Comparison of ENCODE assay signal across 1 cellular context in the genomic region with DNA sequence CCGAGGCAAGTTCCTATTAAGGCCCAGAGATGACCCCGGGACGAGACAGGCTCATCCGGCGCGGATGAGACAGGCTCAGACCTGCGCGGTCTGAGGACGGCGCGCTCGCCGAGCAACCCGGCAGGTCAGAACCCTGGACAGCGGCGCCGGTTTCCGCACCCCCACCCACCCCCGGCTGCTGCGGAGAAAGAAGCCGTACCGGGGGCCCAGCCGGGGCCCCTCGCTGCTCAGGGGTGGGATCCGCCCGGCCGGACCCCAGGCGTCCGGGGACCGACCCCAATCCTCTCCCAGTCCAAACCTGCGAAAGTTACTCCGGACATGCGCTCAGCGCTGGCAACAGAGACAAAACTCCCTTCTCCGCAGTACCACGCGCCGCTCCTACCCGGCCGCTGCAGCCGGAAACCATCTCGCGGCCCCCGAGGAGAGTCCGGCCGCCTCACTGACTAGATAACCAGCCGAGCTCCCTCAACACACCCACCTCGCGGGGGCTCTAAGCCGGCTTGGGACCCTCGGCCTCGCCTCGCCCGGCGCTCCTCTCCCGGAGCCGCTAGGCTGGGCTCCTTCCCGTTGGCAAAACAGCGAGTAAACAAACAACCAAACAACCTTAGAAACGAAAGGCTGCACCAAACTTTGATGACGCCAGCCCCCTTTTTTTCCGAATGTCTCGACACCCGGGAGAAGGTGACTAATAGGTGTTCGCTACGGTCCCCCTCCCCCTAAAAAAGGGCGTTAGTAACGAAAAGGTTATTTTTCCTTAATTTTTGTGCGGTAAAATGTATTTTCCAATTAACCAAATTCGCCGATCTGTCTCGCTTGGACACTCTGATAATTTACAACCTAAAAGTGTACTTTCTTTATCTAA.
TF ChIP-seq lines count a peak whose summit lies in the region.

No MANE protein-coding gene starts in this region.

TF ChIP-seq in K562, 482 proteins besides CTCF, POLR2A, EP300 and RAD21 (continued from another document and continues in another):
- TF ChIP-seq STAT6 (CRISPR knock-in tag; IDR thresholded peaks at IDR 0.05) (no peak), VEZF1 (CRISPR knock-in tag; IDR thresholded peaks at IDR 0.05) (peak; percentile 56; the same call in 1 of the 2 replicates), ZNF507 (tag; conservative IDR thresholded peaks at IDR 0.05) (no peak), ZNF318 (IDR thresholded peaks at IDR 0.05; ENCODE audit: borderline replicate concordance in 1 of 2, low read depth in 1 of 2) (no peak), GTF2F1 (IDR thresholded peaks at IDR 0.05; ENCODE audit: low read depth, low read length) (no peak), MEF2D (tag; conservative IDR thresholded peaks at IDR 0.05; ENCODE audit: low read depth) (no peak), KAT2B (IDR thresholded peaks at IDR 0.05; ENCODE audit: low read depth, low read length) (no peak), FUS (optimal IDR thresholded peaks at IDR 0.05; ENCODE audit: low read depth, low read length) (no peak), NONO (IDR thresholded peaks at IDR 0.05; ENCODE audit: low read depth in 2 of 2, low read length in 1 of 2) (no peak), ZNF830 (CRISPR knock-in tag; IDR thresholded peaks at IDR 0.05) (no peak), ZBTB7A (IDR thresholded peaks at IDR 0.05; ENCODE audit: borderline replicate concordance, control insufficient read depth, low read depth, low read length) (peak; percentile 30; the same call in 1 of the 2 replicates), SIRT6 (IDR thresholded peaks at IDR 0.05; ENCODE audit: low read depth, low read length) (no peak), PYGO2 (tag; IDR thresholded peaks at IDR 0.05) (no peak), PML (IDR thresholded peaks at IDR 0.05; ENCODE audit: low read length) (no peak), TSHZ1 (CRISPR knock-in tag; IDR thresholded peaks at IDR 0.05) (no peak), SRSF9 (IDR thresholded peaks at IDR 0.05; ENCODE audit: borderline replicate concordance, low read depth, low read length) (no peak), ZNF77 (CRISPR knock-in tag; IDR thresholded peaks at IDR 0.05) (no peak), ZNF23 (CRISPR knock-in tag; IDR thresholded peaks at IDR 0.05) (no peak), ZBTB1 (CRISPR knock-in tag; IDR thresholded peaks at IDR 0.05; ENCODE audit: borderline replicate concordance, low read depth) (no peak), MIER1 (IDR thresholded peaks at IDR 0.05; ENCODE audit: low read depth) (peak; percentile 94)
- TF ChIP-seq, protein P1, sequence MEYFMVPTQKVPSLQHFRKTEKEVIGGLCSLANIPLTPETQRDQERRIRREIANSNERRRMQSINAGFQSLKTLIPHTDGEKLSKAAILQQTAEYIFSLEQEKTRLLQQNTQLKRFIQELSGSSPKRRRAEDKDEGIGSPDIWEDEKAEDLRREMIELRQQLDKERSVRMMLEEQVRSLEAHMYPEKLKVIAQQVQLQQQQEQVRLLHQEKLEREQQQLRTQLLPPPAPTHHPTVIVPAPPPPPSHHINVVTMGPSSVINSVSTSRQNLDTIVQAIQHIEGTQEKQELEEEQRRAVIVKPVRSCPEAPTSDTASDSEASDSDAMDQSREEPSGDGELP (CRISPR knock-in tag; IDR thresholded peaks at IDR 0.05; ENCODE audit: borderline replicate concordance): peak; percentile 57; the same call in 1 of the 2 replicates
- TF ChIP-seq, protein P2, sequence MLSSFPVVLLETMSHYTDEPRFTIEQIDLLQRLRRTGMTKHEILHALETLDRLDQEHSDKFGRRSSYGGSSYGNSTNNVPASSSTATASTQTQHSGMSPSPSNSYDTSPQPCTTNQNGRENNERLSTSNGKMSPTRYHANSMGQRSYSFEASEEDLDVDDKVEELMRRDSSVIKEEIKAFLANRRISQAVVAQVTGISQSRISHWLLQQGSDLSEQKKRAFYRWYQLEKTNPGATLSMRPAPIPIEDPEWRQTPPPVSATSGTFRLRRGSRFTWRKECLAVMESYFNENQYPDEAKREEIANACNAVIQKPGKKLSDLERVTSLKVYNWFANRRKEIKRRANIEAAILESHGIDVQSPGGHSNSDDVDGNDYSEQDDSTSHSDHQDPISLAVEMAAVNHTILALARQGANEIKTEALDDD (IDR thresholded peaks at IDR 0.05): no peak
- TF ChIP-seq, protein P3, sequence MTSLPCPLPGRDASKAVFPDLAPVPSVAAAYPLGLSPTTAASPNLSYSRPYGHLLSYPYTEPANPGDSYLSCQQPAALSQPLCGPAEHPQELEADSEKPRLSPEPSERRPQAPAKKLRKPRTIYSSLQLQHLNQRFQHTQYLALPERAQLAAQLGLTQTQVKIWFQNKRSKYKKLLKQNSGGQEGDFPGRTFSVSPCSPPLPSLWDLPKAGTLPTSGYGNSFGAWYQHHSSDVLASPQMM (CRISPR knock-in tag; IDR thresholded peaks at IDR 0.05): no peak
- TF ChIP-seq, protein P4, sequence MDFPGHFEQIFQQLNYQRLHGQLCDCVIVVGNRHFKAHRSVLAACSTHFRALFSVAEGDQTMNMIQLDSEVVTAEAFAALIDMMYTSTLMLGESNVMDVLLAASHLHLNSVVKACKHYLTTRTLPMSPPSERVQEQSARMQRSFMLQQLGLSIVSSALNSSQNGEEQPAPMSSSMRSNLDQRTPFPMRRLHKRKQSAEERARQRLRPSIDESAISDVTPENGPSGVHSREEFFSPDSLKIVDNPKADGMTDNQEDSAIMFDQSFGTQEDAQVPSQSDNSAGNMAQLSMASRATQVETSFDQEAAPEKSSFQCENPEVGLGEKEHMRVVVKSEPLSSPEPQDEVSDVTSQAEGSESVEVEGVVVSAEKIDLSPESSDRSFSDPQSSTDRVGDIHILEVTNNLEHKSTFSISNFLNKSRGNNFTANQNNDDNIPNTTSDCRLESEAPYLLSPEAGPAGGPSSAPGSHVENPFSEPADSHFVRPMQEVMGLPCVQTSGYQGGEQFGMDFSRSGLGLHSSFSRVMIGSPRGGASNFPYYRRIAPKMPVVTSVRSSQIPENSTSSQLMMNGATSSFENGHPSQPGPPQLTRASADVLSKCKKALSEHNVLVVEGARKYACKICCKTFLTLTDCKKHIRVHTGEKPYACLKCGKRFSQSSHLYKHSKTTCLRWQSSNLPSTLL (IDR thresholded peaks at IDR 0.05): no peak
- TF ChIP-seq, protein P5, sequence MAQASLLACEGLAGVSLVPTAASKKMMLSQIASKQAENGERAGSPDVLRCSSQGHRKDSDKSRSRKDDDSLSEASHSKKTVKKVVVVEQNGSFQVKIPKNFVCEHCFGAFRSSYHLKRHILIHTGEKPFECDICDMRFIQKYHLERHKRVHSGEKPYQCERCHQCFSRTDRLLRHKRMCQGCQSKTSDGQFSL (CRISPR knock-in tag; IDR thresholded peaks at IDR 0.05): peak; percentile 97
- TF ChIP-seq, protein P5 (tag; IDR thresholded peaks at IDR 0.05): peak in 1 of 2 experiments; percentile 90; a peak in 2 of 4 replicates
